In the genomic region with DNA sequence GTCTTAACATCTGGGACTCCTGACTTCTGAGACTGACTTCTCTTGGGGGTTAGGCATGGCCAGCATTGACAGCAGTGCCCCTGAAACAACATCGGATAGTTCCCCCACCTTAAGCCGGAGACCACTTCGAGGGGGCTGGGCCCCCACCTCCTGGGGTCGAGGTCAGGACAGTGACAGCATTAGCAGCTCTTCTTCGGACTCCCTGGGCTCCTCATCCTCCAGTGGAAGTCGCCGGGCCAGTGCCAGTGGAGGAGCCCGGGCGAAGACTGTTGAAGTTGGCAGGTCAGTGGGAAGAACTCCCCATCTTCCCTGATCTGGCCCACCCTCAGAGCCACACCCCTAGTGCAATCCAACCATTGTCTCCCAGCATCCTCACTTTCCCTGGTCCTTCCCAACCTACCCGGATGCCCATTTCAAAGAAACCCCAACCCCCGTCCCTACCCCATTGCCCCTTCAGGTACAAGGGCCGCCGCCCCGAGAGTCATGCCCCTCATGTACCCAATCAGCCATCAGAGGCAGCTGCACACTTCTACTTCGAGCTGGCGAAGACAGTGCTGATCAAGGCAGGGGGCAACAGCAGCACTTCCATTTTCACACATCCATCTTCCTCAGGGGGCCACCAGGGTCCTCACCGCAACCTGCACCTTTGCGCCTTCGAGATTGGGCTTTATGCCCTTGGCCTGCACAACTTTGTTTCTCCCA, we compare ENCODE assay signal across 1 cellular context.
TF ChIP-seq lines count a peak whose summit lies in the region.

No MANE protein-coding gene starts in this region.

TF ChIP-seq in GM12878, 131 proteins besides CTCF, POLR2A, EP300 and RAD21:
- TF ChIP-seq ZSCAN29 (IDR thresholded peaks at IDR 0.05): no peak
- no peak for TF ChIP-seq CHD1 (IDR thresholded peaks at IDR 0.05; ENCODE audit: low read depth, low read length)
- no peak for TF ChIP-seq SRF (IDR thresholded peaks at IDR 0.05; ENCODE audit: low read depth in 2 of 2, low read length in 2 of 2)
- peak; percentile 58; the same call in 1 of the 2 replicates for TF ChIP-seq POLR2AphosphoS5 (IDR thresholded peaks at IDR 0.05; ENCODE audit: low read length)
- no peak for TF ChIP-seq ATF7 (IDR thresholded peaks at IDR 0.05; ENCODE audit: low read depth)
- no peak for TF ChIP-seq HCFC1 (IDR thresholded peaks at IDR 0.05; ENCODE audit: low read length)
